ENCODE assay signal across 19 cellular contexts in genomic region chr4:8395504-8395903, GRCh38.
"Had no signal": no experiment of that assay in that cellular context is flagged by ENCODE, and none has a peak within 500 bp of the region (broad histone marks: within the 10 kb centered on the region; RNA-seq: fewer than 3 reads in every experiment).

No MANE protein-coding gene starts in this region.

- ATAC-seq: activated CD8-positive, alpha-beta T cell treated with anti-CD3 and anti-CD28 coated beads, Interleukin-2, amount 10 ng/mL, durations not matched to agents 7 days and 5 days; foreskin keratinocyte; left lobe of liver had no signal

- H3K27ac ChIP-seq: foreskin keratinocyte, right lobe of liver had no signal

- H3K9me3 Mint-ChIP-seq: activated CD4-positive, alpha-beta T cell treated with anti-CD3 and anti-CD28 coated beads, Interleukin-2, amount 10 ng/mL, durations not matched to agents 7 days and 5 days; activated naive CD4-positive, alpha-beta T cell treated with anti-CD3 and anti-CD28 coated beads, Interleukin-2, amount 50 U/mL, for 24 hours; neural crest cell; T-helper 1 cell treated with Interleukin-12 subunit alpha and Interleukin-12 subunit beta and Interleukin-4 antibody, amounts not matched to agents 30 μg/mL and 1 μg/mL, for 36 hours had no signal

- H3K27me3 ChIP-seq: breast epithelium, foreskin keratinocyte, ovary, right lobe of liver, tibial nerve had no signal

- H3K4me1 ChIP-seq: breast epithelium, foreskin keratinocyte, right lobe of liver had no signal

- H3K36me3 ChIP-seq: breast epithelium, ovary had no signal

- H3K4me3 ChIP-seq: breast epithelium, ovary, right lobe of liver, tibial nerve had no signal

- H3K9me3 ChIP-seq: breast epithelium, ovary, right lobe of liver, tibial nerve had no signal

- H3K27me3 Mint-ChIP-seq: activated CD4-positive, alpha-beta T cell treated with anti-CD3 and anti-CD28 coated beads, Interleukin-2, amount 10 ng/mL, durations not matched to agents 7 days and 5 days; activated naive CD4-positive, alpha-beta T cell treated with anti-CD3 and anti-CD28 coated beads, Interleukin-2, amount 50 U/mL, for 24 hours had no signal

- H3K4me1 Mint-ChIP-seq: activated naive CD4-positive, alpha-beta T cell treated with anti-CD3 and anti-CD28 coated beads, Interleukin-2, amount 50 U/mL, for 24 hours had no signal

- H3K4me3 Mint-ChIP-seq: activated CD4-positive, alpha-beta T cell treated with anti-CD3 and anti-CD28 coated beads, Interleukin-2, amount 10 ng/mL, durations not matched to agents 7 days and 5 days; activated CD8-positive, alpha-beta T cell treated with anti-CD3 and anti-CD28 coated beads, Interleukin-2, amount 10 ng/mL, durations not matched to agents 7 days and 5 days; activated naive CD4-positive, alpha-beta T cell treated with anti-CD3 and anti-CD28 coated beads, Interleukin-2, amount 50 U/mL, for 24 hours; T-helper 1 cell treated with Interleukin-12 subunit alpha and Interleukin-12 subunit beta and Interleukin-4 antibody, amounts not matched to agents 30 μg/mL and 1 μg/mL, for 36 hours had no signal

- H3K27ac Mint-ChIP-seq: activated CD8-positive, alpha-beta T cell treated with anti-CD3 and anti-CD28 coated beads, Interleukin-2, amount 10 ng/mL, durations not matched to agents 7 days and 5 days; activated naive CD4-positive, alpha-beta T cell treated with anti-CD3 and anti-CD28 coated beads, Interleukin-2, amount 50 U/mL, for 24 hours; T-helper 1 cell treated with Interleukin-12 subunit alpha and Interleukin-12 subunit beta and Interleukin-4 antibody, amounts not matched to agents 30 μg/mL and 1 μg/mL, for 36 hours had no signal

- DNase-seq: activated CD4-positive, alpha-beta T cell treated with anti-CD3 and anti-CD28 coated beads, Interleukin-2, amount 10 ng/mL, durations not matched to agents 7 days and 5 days; activated CD8-positive, alpha-beta T cell treated with anti-CD3 and anti-CD28 coated beads, Interleukin-2, amount 10 ng/mL, durations not matched to agents 7 days and 5 days; activated effector memory CD4-positive, alpha-beta T cell treated with Interleukin-2 at 50 U/mL for 16 hours; activated T-cell treated with anti-CD3 and anti-CD28 coated beads, Interleukin-2, amount 50 U/mL, for 48 hours; foreskin keratinocyte; glutamatergic neuron; islet precursor cell; mammary epithelial cell; ovary; right lobe of liver; stimulated activated CD4-positive, alpha-beta T cell treated with anti-CD3 and anti-CD28 coated beads, Interleukin-4, amount 100 ng/mL, for 24 hours; stimulated activated naive CD4-positive, alpha-beta T cell had no signal

- FAIRE-seq: astrocyte had no signal
